ENCODE assay signal across 12 cellular contexts in the genomic region with DNA sequence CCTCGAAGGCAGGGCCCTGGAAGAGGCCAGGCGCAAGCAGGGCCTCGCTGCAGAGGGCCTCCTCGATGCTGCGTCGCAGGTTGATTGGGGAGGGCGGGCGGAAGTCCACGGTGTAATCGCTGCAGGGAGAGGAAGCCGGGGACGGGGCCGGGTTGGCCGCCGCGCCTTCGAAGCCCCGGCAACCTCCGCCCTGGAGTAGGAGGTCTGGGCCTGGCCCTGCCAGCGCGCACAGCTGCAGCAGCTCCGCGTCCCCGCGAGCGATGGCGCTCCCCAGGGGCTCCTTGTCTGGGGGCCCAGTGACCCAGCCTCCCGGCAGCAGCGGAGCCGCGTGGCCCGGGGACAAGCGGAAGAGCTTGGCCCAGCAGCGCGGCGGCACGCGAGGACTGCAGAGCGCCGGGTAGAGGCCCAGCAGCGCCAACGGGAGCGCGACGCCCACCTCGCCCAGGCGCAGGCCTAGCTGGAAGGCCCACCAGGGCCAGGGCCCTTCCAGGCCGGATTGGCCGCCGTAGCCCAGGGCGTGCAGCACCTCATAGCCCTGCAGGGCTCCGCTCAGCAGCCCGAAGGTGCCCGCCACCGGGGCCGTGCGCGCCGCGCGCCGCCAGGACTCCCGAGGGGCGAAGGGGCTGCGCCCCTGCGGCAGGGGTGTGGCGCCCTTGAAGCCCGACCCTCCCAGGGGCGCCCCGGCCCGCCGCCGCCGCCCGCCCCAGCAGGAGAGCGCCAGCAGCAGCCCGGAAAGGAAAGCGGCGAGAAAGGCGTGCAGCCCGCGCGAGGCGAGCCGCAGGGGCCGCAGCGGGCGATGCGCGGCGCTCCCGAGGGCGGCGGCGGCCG. TPM values are rescaled to one million over a fixed set of nuclear protein-coding genes. Genes with fewer than 3 reads are reported as not detected.
DNase-seq lines count a peak whose midpoint lies in the region; ATAC-seq and TF ChIP-seq lines count a peak whose summit lies in the region.
"Had no signal": no experiment of that assay in that cellular context is flagged by ENCODE, and none has a peak within 500 bp of the region (broad histone marks: within the 10 kb centered on the region; RNA-seq: fewer than 3 reads in every experiment).

No MANE protein-coding gene starts in this region.

- intact Hi-C loops in mucosa of descending colon (cut with DNase I, micrococcal nuclease): loop anchor here in 1 of 2 donors (5.0 kb wide), 1 partner anchor 36 kb away; no protein-coding TSS in a partner anchor
- intact Hi-C loops in aorta (cut with DNase I): loop anchor here in 1 of 2 donors (1.0 kb wide), 1 partner anchor 35 kb away; no protein-coding TSS in a partner anchor

- peak; percentile 15 for DNase-seq in stimulated activated CD4-positive, alpha-beta T cell treated with anti-CD3 and anti-CD28 coated beads, Interleukin-12 subunit alpha, Interleukin-12 subunit beta, amount 100 ng/mL, for 4 hours
- no peak for DNase-seq in stimulated activated CD4-positive, alpha-beta T cell treated with anti-CD3 and anti-CD28 coated beads, Interleukin-4, amount 100 ng/mL, for 24 hours
- peak; percentile 15 for DNase-seq in central memory CD4-positive, alpha-beta T cell
- DNase-seq in mucosa of descending colon (no peak), aorta (no peak)
- no peak for DNase-seq in activated effector memory CD4-positive, alpha-beta T cell treated with anti-CD3 and anti-CD28 coated beads, Interleukin-2, amount 50 U/mL, for 16 hours
- DNase-seq: Calu3, NCI-H2081 treated with DMSO at 0.1 percent for 48 hours had no signal

- 10 to 12% methylated on average over 76 to 96 of the region's 96 CpGs for WGBS in aorta, 2 donors

- TF ChIP-seq CTCF in mucosa of descending colon (IDR thresholded peaks at IDR 0.05): no peak

- no peaks in the 10 kb centered on the region for H3K9me3 ChIP-seq in mucosa of descending colon
- no peaks in the 10 kb centered on the region for H3K9me3 ChIP-seq in aorta (ENCODE audit: control insufficient read depth, low read length)
- H3K9me3 ChIP-seq: HAP-1 had no signal

- H3K4me3 ChIP-seq in mucosa of descending colon (no peak overlapping the region), aorta (ENCODE audit: low read length in 2 of 2) (peak overlapping the region; percentile 4 to 19)
- H3K4me3 ChIP-seq: HAP-1, SJSA1 had no signal

- H3K4me1 ChIP-seq in mucosa of descending colon (ENCODE audit: low read depth): peaks cover 10% of the 10 kb centered on the region
- H3K4me1 ChIP-seq in aorta (ENCODE audit: control insufficient read depth in 1 of 2, insufficient read depth in 2 of 2, low read length in 2 of 2): no peaks in the 10 kb centered on the region
- H3K4me1 ChIP-seq: HAP-1, SJSA1 had no signal

- ATAC-seq in mucosa of descending colon (peak; percentile 24), aorta (ENCODE audit: low FRiP score) (peak; percentile 29), HG03045 (IDR thresholded peaks at IDR 0.05; ENCODE audit: unreplicated experiment) (no peak), GM18909 (IDR thresholded peaks at IDR 0.05; ENCODE audit: poor library complexity, unreplicated experiment) (no peak)

- H3K27me3 ChIP-seq in aorta (ENCODE audit: control insufficient read depth in 1 of 2, insufficient read depth in 2 of 2, low read length in 1 of 2): no peaks in the 10 kb centered on the region

- H3K36me3 ChIP-seq in mucosa of descending colon (ENCODE audit: low read depth) (no peaks in the 10 kb centered on the region), aorta (ENCODE audit: control insufficient read depth in 1 of 2, insufficient read depth in 2 of 2, low read length in 1 of 2) (no peaks in the 10 kb centered on the region)
- H3K36me3 ChIP-seq: HAP-1, SJSA1 had no signal

- no peak overlapping the region for H3K27ac ChIP-seq in aorta (ENCODE audit: low read depth in 1 of 2, low read length in 2 of 2)
- H3K27ac ChIP-seq: SJSA1 had no signal

RNA-seq across cellular contexts. Expression of a gene that starts 7.8 kb away (rescaled TPM):
- 10 to 100 TPM; 23.6 to 34.3 (median 27.1) TPM for total RNA-seq in mucosa of descending colon
- total RNA-seq in aorta: 10 to 100 TPM; 38.4 to 41.5 TPM
- polyA plus RNA-seq in aorta: 10 to 100 TPM in 1 of 2 donors, 1 to 10 TPM in 1; 5.0 to 26.3 TPM

RNA-seq across cellular contexts. Expression of a gene that starts 10.0 kb away (rescaled TPM):
- total RNA-seq in mucosa of descending colon (1 to 10 TPM in 1 of 3 donors, under 1 TPM in 1, not detected in 1; 0.43 to 3.1 TPM), aorta (1 to 10 TPM in 1 of 2 donors, under 1 TPM in 1; 0.23 to 5.8 TPM)
- polyA plus RNA-seq in aorta: under 1 TPM in 1 of 2 donors, not detected in 1; 0.28 TPM
- total RNA-seq: Calu3, SJSA1 had no signal

RNA-seq across cellular contexts. Expression of a gene that starts 58.3 kb away (rescaled TPM):
- total RNA-seq in mucosa of descending colon (10 to 100 TPM; 21.3 to 37.0 (median 35.5) TPM), aorta (10 to 100 TPM; 41.5 to 60.1 TPM)
- polyA plus RNA-seq in aorta: 10 to 100 TPM; 21.0 to 40.0 TPM

Comparison
In these comparisons a context has a peak if more than half of its experiments do, and no peak if none do; other contexts are left out.
1. DNase-seq: peak in stimulated activated CD4-positive, alpha-beta T cell treated with anti-CD3 and anti-CD28 coated beads, Interleukin-12 subunit alpha, Interleukin-12 subunit beta, amount 100 ng/mL, for 4 hours (single experiment) and central memory CD4-positive, alpha-beta T cell (single experiment); none in stimulated activated CD4-positive, alpha-beta T cell treated with anti-CD3 and anti-CD28 coated beads, Interleukin-4, amount 100 ng/mL, for 24 hours (single experiment), mucosa of descending colon (0 of 3), aorta (0 of 2) and activated effector memory CD4-positive, alpha-beta T cell treated with anti-CD3 and anti-CD28 coated beads, Interleukin-2, amount 50 U/mL, for 16 hours (single experiment).
2. ATAC-seq: peak in mucosa of descending colon (single experiment) and aorta (single experiment); none in HG03045 (single experiment) and GM18909 (single experiment).